In the genomic region with DNA sequence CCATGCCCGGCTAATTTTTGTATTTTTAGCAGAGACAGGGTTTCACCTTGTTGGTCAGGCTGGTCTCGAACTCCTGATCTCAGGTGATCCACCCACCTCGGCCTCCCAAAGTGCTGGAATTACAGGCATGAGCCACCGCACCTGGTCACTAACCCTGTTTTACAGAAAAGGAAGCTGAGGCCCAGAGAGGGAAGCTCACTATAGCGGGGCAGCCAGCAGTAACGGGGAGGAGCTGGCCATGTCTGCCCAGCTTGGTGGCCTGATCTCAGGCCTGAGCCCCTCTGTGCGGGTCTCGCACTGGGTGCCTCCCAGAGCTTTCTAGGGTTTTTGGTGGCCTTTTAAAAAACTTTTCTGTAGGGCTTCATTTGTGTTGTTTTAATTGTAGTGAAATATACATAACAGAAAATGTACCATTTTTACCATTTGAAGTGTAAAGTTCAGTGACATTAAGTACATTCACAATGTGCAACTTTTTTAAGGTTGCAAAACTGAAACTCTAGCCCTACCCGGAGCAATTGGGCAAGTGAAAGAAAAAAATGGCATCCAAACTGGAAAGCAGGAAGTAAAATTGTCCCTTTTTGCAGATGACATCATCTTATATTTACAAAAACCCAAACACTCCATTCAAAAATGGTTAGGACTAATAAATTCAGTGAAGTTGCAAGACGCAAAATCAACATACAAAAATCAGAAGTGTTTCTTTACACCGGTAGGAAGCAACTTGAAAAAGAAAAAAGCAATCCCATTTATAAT, we compare ENCODE assay signal across 10 cellular contexts. TPM values are rescaled to one million over a fixed set of nuclear protein-coding genes. Genes with fewer than 3 reads are reported as not detected.
DNase-seq lines count a peak whose midpoint lies in the region; ATAC-seq and TF ChIP-seq lines count a peak whose summit lies in the region.
"Had no signal": no experiment of that assay in that cellular context is flagged by ENCODE, and none has a peak within 500 bp of the region (broad histone marks: within the 10 kb centered on the region; RNA-seq: fewer than 3 reads in every experiment).

No MANE protein-coding gene starts in this region.

- H3K27me3 Mint-ChIP-seq in stimulated activated naive CD8-positive, alpha-beta T cell treated with anti-CD3 and anti-CD28 coated beads, Interleukin-15, Interleukin-2, amounts not matched to agents 100 ng/mL and 50 ng/mL, for 24 hours: no peaks in the 10 kb centered on the region
- H3K27me3 Mint-ChIP-seq in type B pancreatic cell: peaks cover 21% of the 10 kb centered on the region

- H3K4me1 Mint-ChIP-seq in stimulated activated naive CD8-positive, alpha-beta T cell treated with anti-CD3 and anti-CD28 coated beads, Interleukin-15, Interleukin-2, amounts not matched to agents 100 ng/mL and 50 ng/mL, for 24 hours (ENCODE audit: low read depth): peaks cover 39% of the 10 kb centered on the region
- H3K4me1 Mint-ChIP-seq in type B pancreatic cell (ENCODE audit: unreplicated experiment): peaks cover 6% of the 10 kb centered on the region

- no peaks in the 10 kb centered on the region for H3K36me3 ChIP-seq in SJSA1

- DNase-seq in stimulated activated naive CD8-positive, alpha-beta T cell treated with anti-CD3 and anti-CD28 coated beads, Interleukin-15, Interleukin-2, amounts not matched to agents 100 U/mL and 50 U/mL, for 24 hours: no peak
- DNase-seq in SJSA1 (ENCODE audit: low read depth in 1 of 2, low spot score in 2 of 2) (no peak), fibroblast of peridontal ligament (ENCODE audit: extremely low read depth) (peak; percentile 48), hepatic stellate cell (ENCODE audit: low spot score) (no peak), type B pancreatic cell (ENCODE audit: extremely low spot score, unreplicated experiment) (no peak), AG08395 (ENCODE audit: low spot score) (no peak)
- no peak for DNase-seq in activated effector memory CD4-positive, alpha-beta T cell treated with Interleukin-2 at 50 U/mL for 16 hours

- no peak overlapping the region for H3K27ac Mint-ChIP-seq in stimulated activated naive CD8-positive, alpha-beta T cell treated with anti-CD3 and anti-CD28 coated beads, Interleukin-15, Interleukin-2, amounts not matched to agents 100 ng/mL and 50 ng/mL, for 24 hours
- no peak overlapping the region for H3K27ac Mint-ChIP-seq in type B pancreatic cell

- no peak for TF ChIP-seq CTCF in type B pancreatic cell (conservative IDR thresholded peaks at IDR 0.05)

- peak overlapping the region; percentile 84 for H3K4me3 Mint-ChIP-seq in stimulated activated naive CD8-positive, alpha-beta T cell treated with anti-CD3 and anti-CD28 coated beads, Interleukin-15, Interleukin-2, amounts not matched to agents 100 ng/mL and 50 ng/mL, for 24 hours
- no peak overlapping the region for H3K4me3 Mint-ChIP-seq in type B pancreatic cell

- H3K36me3 Mint-ChIP-seq in stimulated activated naive CD8-positive, alpha-beta T cell treated with anti-CD3 and anti-CD28 coated beads, Interleukin-15, Interleukin-2, amounts not matched to agents 100 ng/mL and 50 ng/mL, for 24 hours (ENCODE audit: low read depth): no peaks in the 10 kb centered on the region
- no peaks in the 10 kb centered on the region for H3K36me3 Mint-ChIP-seq in type B pancreatic cell

- no peak overlapping the region for H3K27ac ChIP-seq in SJSA1

- no peaks in the 10 kb centered on the region for H3K9me3 Mint-ChIP-seq in stimulated activated naive CD8-positive, alpha-beta T cell treated with anti-CD3 and anti-CD28 coated beads, Interleukin-15, Interleukin-2, amounts not matched to agents 100 ng/mL and 50 ng/mL, for 24 hours
- H3K9me3 Mint-ChIP-seq in type B pancreatic cell: peaks cover 4% of the 10 kb centered on the region

- no peak for ATAC-seq in stimulated activated naive CD8-positive, alpha-beta T cell treated with anti-CD3 and anti-CD28 coated beads, Interleukin-15, Interleukin-2, amounts not matched to agents 100 U/mL and 50 U/mL, for 24 hours

- H3K27me3 ChIP-seq in SJSA1 (replicated peaks): no peaks in the 10 kb centered on the region

- peak overlapping the region; percentile 37; the same call in 1 of the 2 replicates for H3K4me3 ChIP-seq in SJSA1
- H3K4me3 ChIP-seq: mucosa of descending colon had no signal

- H3K9me3 ChIP-seq in SJSA1 (replicated peaks): peaks cover 9% of the 10 kb centered on the region; the same call in 1 of the 2 replicates

- peaks cover 14% of the 10 kb centered on the region for H3K4me1 ChIP-seq in SJSA1 (replicated peaks)

RNA-seq across cellular contexts. Expression of gene CYTH4, which starts 14.5 kb away (rescaled TPM):
- 1.1 TPM in 1 of 2 replicates, not detected in the other for total RNA-seq in SJSA1 (2014; rRNA removed; shearing (Covaris generic))
- total RNA-seq in type B pancreatic cell (ENCODE audit: low replicate concordance): not detected in 2 replicates

RNA-seq across cellular contexts. Expression of gene RAC2, which starts 23.8 kb away (rescaled TPM):
- total RNA-seq in SJSA1 (2014; rRNA removed; shearing (Covaris generic)): 2.0 and 2.1 TPM in 2 replicates
- total RNA-seq in type B pancreatic cell (ENCODE audit: low replicate concordance): 0.24 and 1.2 TPM in 2 replicates

RNA-seq across cellular contexts. Expression of gene SSTR3, which starts 55.6 kb away (rescaled TPM):
- total RNA-seq in SJSA1 (2014; rRNA removed; shearing (Covaris generic)): not detected in 2 replicates
- total RNA-seq in type B pancreatic cell (ENCODE audit: low replicate concordance): 2.4 and 3.4 TPM in 2 replicates
- total RNA-seq: fibroblast of lung had no signal
